Comparison of ENCODE assay signal across 8 cellular contexts in the genomic region with DNA sequence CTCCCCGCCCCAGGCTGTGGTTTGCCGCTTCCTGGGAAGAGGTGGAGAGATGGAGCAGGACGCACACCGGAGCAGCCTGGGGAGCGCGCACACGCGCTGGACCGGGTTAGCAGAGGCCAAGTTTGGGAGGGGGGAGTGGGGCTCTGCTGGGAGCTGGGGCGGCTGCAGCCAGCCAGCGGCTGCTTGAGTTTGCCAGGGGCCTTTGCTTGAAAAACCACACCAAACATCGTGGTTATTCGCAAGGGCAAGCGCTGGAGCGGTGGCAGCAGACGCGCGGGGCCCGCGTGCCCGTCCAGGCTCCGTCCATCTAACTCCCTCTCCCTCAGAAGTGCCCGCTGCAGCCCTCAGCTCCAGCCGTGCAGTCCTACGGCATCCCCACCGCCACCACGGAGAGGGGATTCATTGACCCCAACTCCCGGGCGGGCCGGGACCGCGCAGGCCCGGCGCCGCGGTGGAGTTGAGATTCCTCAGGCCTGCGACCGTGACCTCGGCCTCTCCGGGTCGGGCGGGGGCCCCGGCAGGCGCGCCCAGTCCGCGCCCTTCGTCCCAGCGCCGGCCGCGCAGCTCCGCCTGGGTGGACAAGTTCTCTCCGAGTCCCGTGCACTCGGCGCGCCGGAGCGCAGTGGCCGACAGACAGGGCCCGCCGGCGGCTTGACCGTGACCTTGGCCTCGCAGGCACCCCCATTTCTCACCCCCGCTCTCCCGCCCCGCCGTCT. TPM values are rescaled to one million over a fixed set of nuclear protein-coding genes. Genes with fewer than 3 reads are reported as not detected.
A peak's percentile ranks its signal among the peaks of the same experiment; 100 is the strongest.
DNase-seq lines count a peak whose midpoint lies in the region; ATAC-seq and TF ChIP-seq lines count a peak whose summit lies in the region.

No MANE protein-coding gene starts in this region.

- H2BK120ac ChIP-seq in mesendoderm (ENCODE audit: low read depth, low read length), result no peak overlapping the region

- no peak for TF ChIP-seq EP300 in upper lobe of left lung (IDR thresholded peaks at IDR 0.05)

- H4K5ac ChIP-seq in mesendoderm (ENCODE audit: low read length), result no peak overlapping the region

- no peak overlapping the region for H3K18ac ChIP-seq in mesendoderm (ENCODE audit: low read length)

- no peaks in the 10 kb centered on the region for H3K79me2 ChIP-seq in mesendoderm (ENCODE audit: control insufficient read depth, insufficient read depth, low read length)

- H3K4me1 Mint-ChIP-seq in activated naive CD4-positive, alpha-beta T cell treated with anti-CD3 and anti-CD28 coated beads, Interleukin-2, amount 50 U/mL, for 24 hours, result peaks cover 54% of the 10 kb centered on the region

- peaks cover 6% of the 10 kb centered on the region for H3K36me3 Mint-ChIP-seq in activated naive CD4-positive, alpha-beta T cell treated with anti-CD3 and anti-CD28 coated beads, Interleukin-2, amount 50 U/mL, for 24 hours

- DNase-seq in activated naive CD4-positive, alpha-beta T cell treated with anti-CD3 and anti-CD28 coated beads, Interleukin-2, amount 50 U/mL, for 16 hours, result no peak
- DNase-seq in erythroblast (lab: John Stamatoyannopoulos, UW), result peak; percentile 48 to 53
- peak; percentile 48 for DNase-seq in mesendoderm
- DNase-seq in upper lobe of left lung, result peak in 1 of 2 donors; percentile 90
- no peak for DNase-seq in T1000 (lab: John Stamatoyannopoulos, UW)
- DNase-seq in NCI-H2196 treated with DMSO at 0.1 percent for 48 hours (lab: John Stamatoyannopoulos, UW; ENCODE audit: unreplicated experiment), result no peak
- DNase-seq in NCI-H128 (lab: John Stamatoyannopoulos, UW; ENCODE audit: unreplicated experiment), result no peak

- H3K36me3 ChIP-seq in mesendoderm (ENCODE audit: control insufficient read depth, insufficient read depth, low read length) (no peaks in the 10 kb centered on the region), upper lobe of left lung (peaks cover 0 to 24% (median 12%) of the 10 kb centered on the region in 4 donors)

- peaks cover 34% of the 10 kb centered on the region for H3K27me3 ChIP-seq in mesendoderm (ENCODE audit: insufficient read depth, low read length, poor library complexity)
- H3K27me3 ChIP-seq in upper lobe of left lung, result no peaks in the 10 kb centered on the region

- no peaks in the 10 kb centered on the region for H3K9me3 Mint-ChIP-seq in activated naive CD4-positive, alpha-beta T cell treated with anti-CD3 and anti-CD28 coated beads, Interleukin-2, amount 50 U/mL, for 24 hours

- H2AK5ac ChIP-seq in mesendoderm (ENCODE audit: low read length), result no peak overlapping the region

- no peak overlapping the region for H3K4me3 ChIP-seq in mesendoderm (ENCODE audit: low read length)
- peak overlapping the region; percentile 21 to 50 (median 38) for H3K4me3 ChIP-seq in upper lobe of left lung

- H3K27ac Mint-ChIP-seq in activated naive CD4-positive, alpha-beta T cell treated with anti-CD3 and anti-CD28 coated beads, Interleukin-2, amount 50 U/mL, for 24 hours, result no peak overlapping the region

- WGBS in mesendoderm (ENCODE audit: extremely low coverage, insufficient coverage, low lambda C conversion rate), result no CpG with 5 or more reads among the region's 70 CpGs
- WGBS in upper lobe of left lung, 2 donors, result 45 to 60% methylated on average over 4 to 50 of the region's 70 CpGs

- H3K27ac ChIP-seq in mesendoderm (ENCODE audit: low read depth, low read length), result no peak overlapping the region
- H3K27ac ChIP-seq in upper lobe of left lung, result peak overlapping the region in 2 of 4 donors; percentile 9 to 60

- H3K9me3 ChIP-seq in upper lobe of left lung, result no peaks in the 10 kb centered on the region

- no peaks in the 10 kb centered on the region for H3K79me1 ChIP-seq in mesendoderm (ENCODE audit: low read length)

- H3K56ac ChIP-seq in mesendoderm (ENCODE audit: low read length), result peak overlapping the region; percentile 62

- peak overlapping the region; percentile 71 for H3K4me3 Mint-ChIP-seq in activated naive CD4-positive, alpha-beta T cell treated with anti-CD3 and anti-CD28 coated beads, Interleukin-2, amount 50 U/mL, for 24 hours

- H3K4ac ChIP-seq in mesendoderm (ENCODE audit: low read depth, low read length), result no peak overlapping the region

- peaks cover 3% of the 10 kb centered on the region for H3K4me1 ChIP-seq in mesendoderm (ENCODE audit: control insufficient read depth, low read depth, low read length)
- peaks cover 36 to 43% (median 38%) of the 10 kb centered on the region in 4 donors for H3K4me1 ChIP-seq in upper lobe of left lung

- peak overlapping the region; percentile 26 for H3K9ac ChIP-seq in mesendoderm (ENCODE audit: low read length)

- peak overlapping the region; percentile 71 for H3K4me2 ChIP-seq in mesendoderm (ENCODE audit: low read length)

- H2BK5ac ChIP-seq in mesendoderm (ENCODE audit: low read length), result no peak overlapping the region

- no peaks in the 10 kb centered on the region for H3K27me3 Mint-ChIP-seq in activated naive CD4-positive, alpha-beta T cell treated with anti-CD3 and anti-CD28 coated beads, Interleukin-2, amount 50 U/mL, for 24 hours

- no peak for TF ChIP-seq POLR2A in erythroblast (IDR thresholded peaks at IDR 0.05; ENCODE audit: low read length)
- TF ChIP-seq POLR2A in upper lobe of left lung (IDR thresholded peaks at IDR 0.05), result no peak

- H2BK15ac ChIP-seq in mesendoderm (replicated peaks; ENCODE audit: low read depth), result no peak overlapping the region

- H4K8ac ChIP-seq in mesendoderm (ENCODE audit: low read depth, low read length), result no peak overlapping the region

- H3K23ac ChIP-seq in mesendoderm (ENCODE audit: low read length), result no peak overlapping the region

- no peak for TF ChIP-seq CTCF in upper lobe of left lung (IDR thresholded peaks at IDR 0.05)

- peak in 1 of 2 donors; percentile 27 for ATAC-seq in upper lobe of left lung (ENCODE audit: low FRiP score in 2 of 2)

RNA-seq across cellular contexts. Expression of a gene that starts 4.5 kb away (rescaled TPM):
- 1.3 TPM for polyA plus RNA-seq in mesendoderm (2013, experiment 1 of 2)
- polyA plus RNA-seq in mesendoderm (2013, experiment 2 of 2), result 1.3 TPM
- total RNA-seq in upper lobe of left lung, result 10 to 100 TPM; 12.2 to 36.8 (median 26.5) TPM

RNA-seq across cellular contexts. Expression of a gene that starts 6.2 kb away (rescaled TPM):
- 0.32 TPM for polyA plus RNA-seq in mesendoderm (2013, experiment 1 of 2)
- 0.21 TPM for polyA plus RNA-seq in mesendoderm (2013, experiment 2 of 2)
- 10 to 100 TPM in 5 of 6 donors, 1 to 10 TPM in 1; 9.1 to 16.5 (median 14.3) TPM for total RNA-seq in upper lobe of left lung

Comparison
In these comparisons a context has a peak if more than half of its experiments do, and no peak if none do; other contexts are left out.
1. DNase-seq: peak in erythroblast (2 of 2) and mesendoderm (single experiment); none in activated naive CD4-positive, alpha-beta T cell treated with anti-CD3 and anti-CD28 coated beads, Interleukin-2, amount 50 U/mL, for 16 hours (single experiment), T1000 (single experiment), NCI-H2196 treated with DMSO at 0.1 percent for 48 hours (single experiment) and NCI-H128 (single experiment).